In the genomic region with DNA sequence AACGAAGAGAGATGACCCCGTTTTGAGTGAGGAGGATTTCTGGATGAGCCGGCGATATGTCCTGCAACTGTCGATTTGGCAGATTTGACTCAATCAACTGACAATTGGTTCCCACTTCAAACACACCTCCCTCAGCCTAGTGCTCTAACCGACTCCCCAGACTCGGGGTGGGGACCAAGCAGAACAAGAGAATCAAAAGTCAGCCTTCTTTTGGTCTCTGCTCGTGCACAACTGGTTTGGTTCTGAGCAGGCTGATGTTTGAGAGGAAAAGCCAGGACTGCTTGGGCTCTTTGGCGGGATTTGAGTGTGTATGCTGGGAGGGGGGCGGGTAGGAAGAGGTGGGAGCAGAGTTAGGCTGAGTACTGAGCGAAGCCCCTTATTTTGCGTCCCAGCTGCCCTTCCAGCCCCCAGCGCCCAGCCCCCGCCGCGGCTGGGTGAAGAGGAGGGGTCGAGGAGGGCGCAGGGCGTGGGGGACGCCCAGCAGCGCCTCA, we compare ENCODE assay signal across 8 cellular contexts.
DNase-seq lines count a peak whose midpoint lies in the region; ATAC-seq and TF ChIP-seq lines count a peak whose summit lies in the region.

No MANE protein-coding gene starts in this region.

- TF ChIP-seq CTCF in KMS-11 (conservative IDR thresholded peaks at IDR 0.05; ENCODE audit: low read depth, low read length) = no peak
- no peak for TF ChIP-seq CTCF in mammary epithelial cell (conservative IDR thresholded peaks at IDR 0.05 in 1 of 2, IDR thresholded peaks at IDR 0.05 in 1 of 2; ENCODE audit: extremely low read depth in 1 of 2, insufficient read depth in 1 of 2, low read depth in 1 of 2, low read length in 2 of 2)
- no peak for TF ChIP-seq CTCF in right lobe of liver (IDR thresholded peaks at IDR 0.05)
- no peak for TF ChIP-seq CTCF in type B pancreatic cell (conservative IDR thresholded peaks at IDR 0.05)
- TF ChIP-seq CTCF in omental fat pad (IDR thresholded peaks at IDR 0.05) = no peak

- H3K4me1 Mint-ChIP-seq in type B pancreatic cell (ENCODE audit: unreplicated experiment) = peaks cover 9% of the 10 kb centered on the region

- peaks cover 6% of the 10 kb centered on the region for H3K36me3 Mint-ChIP-seq in type B pancreatic cell

- H3K9me3 ChIP-seq in mammary epithelial cell (replicated peaks; ENCODE audit: insufficient read depth, low read length) (no peaks in the 10 kb centered on the region), right lobe of liver (no peaks in the 10 kb centered on the region)

- peak overlapping the region; percentile 95 for H3K4me3 Mint-ChIP-seq in type B pancreatic cell

- no peaks in the 10 kb centered on the region for H3K36me3 ChIP-seq in KMS-11 (ENCODE audit: insufficient read depth)
- H3K36me3 ChIP-seq in mammary epithelial cell (ENCODE audit: insufficient read depth, low read length) = no peaks in the 10 kb centered on the region
- H3K36me3 ChIP-seq in right lobe of liver = no peaks in the 10 kb centered on the region

- H4K20me1 ChIP-seq in KMS-11 (ENCODE audit: insufficient read depth) (no peaks in the 10 kb centered on the region), mammary epithelial cell (ENCODE audit: insufficient read depth, low read length) (no peaks in the 10 kb centered on the region)

- H3K4me2 ChIP-seq in KMS-11 (peak overlapping the region; percentile 61), mammary epithelial cell (ENCODE audit: insufficient read depth, low read depth, low read length) (peak overlapping the region; percentile 99)

- dilution Hi-C loops in mammary epithelial cell (cut with HindIII; ENCODE audit: low sequenced_read_pairs) = no loop called here

- H3K9me3 Mint-ChIP-seq in type B pancreatic cell = no peaks in the 10 kb centered on the region

- H3K27ac ChIP-seq in KMS-11 (peak overlapping the region; percentile 65), mammary epithelial cell (ENCODE audit: insufficient read depth, low read depth, low read length) (no peak overlapping the region), right lobe of liver (peak overlapping the region in 1 of 3 donors; percentile 53)

- ATAC-seq in GM19463 (IDR thresholded peaks at IDR 0.05; ENCODE audit: unreplicated experiment) (peak; percentile 1), right lobe of liver (peak in 2 of 4 donors; percentile 3 to 4), omental fat pad (ENCODE audit: low FRiP score) (no peak)

- H3K27ac Mint-ChIP-seq in type B pancreatic cell = peak overlapping the region; percentile 83

- CTCF ChIA-PET in mammary epithelial cell (lab: Charles Lee; ENCODE audit: low non-redundant PET) = interaction anchor here (0.5 kb wide), 1 partner anchor 640 kb away, joined by 3 read pairs; no protein-coding TSS in a partner anchor

- no peaks in the 10 kb centered on the region for H3K79me2 ChIP-seq in KMS-11 (ENCODE audit: insufficient read depth, low read depth)
- no peaks in the 10 kb centered on the region for H3K79me2 ChIP-seq in mammary epithelial cell (ENCODE audit: insufficient read depth, low read length)

- in situ Hi-C loops in mammary epithelial cell (cut with MboI; ENCODE audit: low sequenced_read_pairs in 2 of 2) = no loop called here

- intact Hi-C loops in mammary epithelial cell (cut with micrococcal nuclease) = no loop called here
- intact Hi-C loops in right lobe of liver (cut with DNase I) = no loop called here

- H3K9ac ChIP-seq in KMS-11 (peak overlapping the region; percentile 61; the same call in 1 of the 2 replicates), mammary epithelial cell (ENCODE audit: insufficient read depth, low read length) (no peak overlapping the region)

- H2AFZ ChIP-seq in KMS-11 (ENCODE audit: low read depth) (peak overlapping the region; percentile 96), mammary epithelial cell (ENCODE audit: low read depth, low read length) (peak overlapping the region; percentile 82)

- 0% methylated on average over 8 of the region's 21 CpGs for WGBS in mammary epithelial cell (ENCODE audit: low coverage, missing lambda C conversion rate)
- under 1% methylated on average over 15 of the region's 21 CpGs for WGBS in right lobe of liver (ENCODE audit: insufficient coverage, low coverage, low lambda C conversion rate, missing lambda C conversion rate)

- BruUV-seq in mammary epithelial cell (replicated peaks; lab: Mats Ljungman, UMichigan) = no TSS peak

- DNase-seq in COR-L47 (lab: John Stamatoyannopoulos, UW) (peak; percentile 50), mammary epithelial cell (peak; percentile 8), right lobe of liver (peak in 1 of 3 donors; percentile 6), type B pancreatic cell (ENCODE audit: extremely low spot score, unreplicated experiment) (no peak), NCI-H2196 treated with DMSO at 0.1 percent for 48 hours (lab: John Stamatoyannopoulos, UW; ENCODE audit: unreplicated experiment) (no peak), omental fat pad (ENCODE audit: low spot score) (no peak)

- TF ChIP-seq POLR2A in right lobe of liver (IDR thresholded peaks at IDR 0.05) = no peak

- H3K4me3 ChIP-seq in KMS-11 (IDR thresholded peaks at IDR 0.05; ENCODE audit: insufficient read depth, low read depth, low read length) = peak overlapping the region; percentile 88
- H3K4me3 ChIP-seq in mammary epithelial cell (replicated peaks in 1 of 3; ENCODE audit: insufficient read depth in 1 of 3, low read depth in 2 of 3, low read length in 3 of 3) = peak overlapping the region; percentile 19 to 53 (median 45)
- peak overlapping the region; percentile 57 to 58 (median 57) for H3K4me3 ChIP-seq in right lobe of liver

- H3K27me3 ChIP-seq in KMS-11 (ENCODE audit: insufficient read depth, low read depth) (no peaks in the 10 kb centered on the region), mammary epithelial cell (ENCODE audit: insufficient read depth, low read length) (peaks cover 14% of the 10 kb centered on the region), right lobe of liver (peaks cover 0 to 3% of the 10 kb centered on the region in 2 donors)

- H3K27me3 Mint-ChIP-seq in type B pancreatic cell = peaks cover 51% of the 10 kb centered on the region

- peaks cover 28% of the 10 kb centered on the region for H3K4me1 ChIP-seq in KMS-11 (ENCODE audit: low read depth, poor library complexity, severe bottlenecking)
- H3K4me1 ChIP-seq in mammary epithelial cell (ENCODE audit: insufficient read depth, low read length) = peaks cover 20% of the 10 kb centered on the region
- peaks cover 0 to 19% (median 0%) of the 10 kb centered on the region in 4 donors for H3K4me1 ChIP-seq in right lobe of liver

Comparison
In these comparisons a context has a peak if more than half of its experiments do, and no peak if none do; other contexts are left out.
1. DNase-seq: peak in COR-L47 (single experiment) and mammary epithelial cell (single experiment); none in type B pancreatic cell (single experiment), NCI-H2196 treated with DMSO at 0.1 percent for 48 hours (single experiment) and omental fat pad (single experiment).
2. Peak in every context shown above with its lines, with median percentiles within 50 percentile points of each other: H3K4me3 ChIP-seq.